In the genomic region with DNA sequence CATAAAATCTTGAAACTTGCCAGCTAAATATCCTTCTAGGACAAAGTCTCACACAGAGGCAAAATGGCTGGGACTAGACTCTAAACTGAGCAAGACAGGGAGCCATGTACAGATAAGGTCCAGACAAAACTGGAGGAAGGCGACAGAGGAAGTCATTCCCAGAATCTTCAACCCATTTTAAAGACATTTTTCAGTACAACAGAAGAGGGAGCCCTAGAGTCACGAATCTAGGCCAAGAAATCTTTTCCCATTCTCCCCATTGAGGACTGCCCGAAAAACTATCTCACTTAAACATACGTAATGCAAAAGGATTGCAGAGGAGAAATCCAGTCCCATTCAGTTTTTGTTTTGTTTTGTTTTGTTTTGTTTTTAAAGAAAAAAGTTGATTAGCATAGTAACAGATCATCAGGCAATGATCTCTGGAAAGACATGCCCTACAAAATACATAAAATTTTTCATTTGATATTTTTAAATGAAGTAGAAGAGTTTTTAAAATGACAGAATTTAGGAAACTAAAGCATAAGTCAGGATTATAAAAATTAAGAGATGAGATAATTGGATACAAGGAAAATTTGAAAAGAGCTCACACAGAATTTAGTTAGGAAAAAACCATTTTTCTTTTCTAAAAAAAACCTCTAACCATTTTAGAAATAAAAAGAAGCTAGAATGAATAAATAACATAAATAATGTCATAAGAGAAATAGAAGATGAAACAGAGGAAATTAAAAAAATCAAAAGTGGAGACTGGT, we compare ENCODE assay signal across 9 cellular contexts. TPM values are rescaled to one million over a fixed set of nuclear protein-coding genes. Genes with fewer than 3 reads are reported as not detected.
DNase-seq lines count a peak whose midpoint lies in the region; ATAC-seq and TF ChIP-seq lines count a peak whose summit lies in the region.
"Had no signal": no experiment of that assay in that cellular context is flagged by ENCODE, and none has a peak within 500 bp of the region (broad histone marks: within the 10 kb centered on the region; RNA-seq: fewer than 3 reads in every experiment).

No MANE protein-coding gene starts in this region.

- peaks cover 25% of the 10 kb centered on the region for H3K9me3 Mint-ChIP-seq in activated T-helper 1 cell treated with anti-CD3 and anti-CD28 coated beads, Interleukin-12 subunit alpha, Interleukin-12 subunit beta, Interleukin-2, Interleukin-4 antibody, amounts not matched to agents 30 ng/mL and 10 ng/mL and 1 ng/mL, durations not matched to agents 14 hours and 24 hours and 36 hours

- ATAC-seq in GM19035 (IDR thresholded peaks at IDR 0.05; ENCODE audit: unreplicated experiment), result no peak

- H3K27me3 Mint-ChIP-seq in activated T-helper 1 cell treated with anti-CD3 and anti-CD28 coated beads, Interleukin-12 subunit alpha, Interleukin-12 subunit beta, Interleukin-2, Interleukin-4 antibody, amounts not matched to agents 30 ng/mL and 10 ng/mL and 1 ng/mL, durations not matched to agents 14 hours and 24 hours and 36 hours (ENCODE audit: insufficient read depth), result peaks cover 7% of the 10 kb centered on the region

- TF ChIP-seq CTCF in right atrium auricular region (IDR thresholded peaks at IDR 0.05), result peak in 1 of 2 donors; percentile 33

- intact Hi-C loops in activated T-helper 1 cell treated with anti-CD3 and anti-CD28 coated beads, Interleukin-12 subunit alpha, Interleukin-12 subunit beta, Interleukin-2, Interleukin-4 antibody, amounts not matched to agents 30 ng/mL and 10 ng/mL and 1 ng/mL, durations not matched to agents 14 hours and 24 hours and 36 hours (cut with micrococcal nuclease), result loop anchor here (1.0 to 5.0 kb wide), 3 partner anchors 140 to 197 kb away; a partner anchor contains a TSS

- H3K36me3 Mint-ChIP-seq in activated T-helper 1 cell treated with anti-CD3 and anti-CD28 coated beads, Interleukin-12 subunit alpha, Interleukin-12 subunit beta, Interleukin-2, Interleukin-4 antibody, amounts not matched to agents 30 ng/mL and 10 ng/mL and 1 ng/mL, durations not matched to agents 14 hours and 24 hours and 36 hours (ENCODE audit: low read depth), result peaks cover 8% of the 10 kb centered on the region

- peak overlapping the region; percentile 88 for H3K27ac Mint-ChIP-seq in activated T-helper 1 cell treated with anti-CD3 and anti-CD28 coated beads, Interleukin-12 subunit alpha, Interleukin-12 subunit beta, Interleukin-2, Interleukin-4 antibody, amounts not matched to agents 30 ng/mL and 10 ng/mL and 1 ng/mL, durations not matched to agents 14 hours and 24 hours and 36 hours

- H3K4me1 ChIP-seq in right atrium auricular region, result no peaks in the 10 kb centered on the region

- no peak overlapping the region for H3K4me3 ChIP-seq in right atrium auricular region

- no peak overlapping the region for H3K4me3 Mint-ChIP-seq in activated T-helper 1 cell treated with anti-CD3 and anti-CD28 coated beads, Interleukin-12 subunit alpha, Interleukin-12 subunit beta, Interleukin-2, Interleukin-4 antibody, amounts not matched to agents 30 ng/mL and 10 ng/mL and 1 ng/mL, durations not matched to agents 14 hours and 24 hours and 36 hours
- H3K4me3 Mint-ChIP-seq: activated CD4-positive, alpha-beta memory T cell treated with anti-CD3 and anti-CD28 coated beads for 36 hours had no signal

- DNase-seq in EH (ENCODE audit: low read depth) (peak; percentile 68), HT-29 (ENCODE audit: low spot score) (peak; percentile 43), kidney tubule cell (ENCODE audit: low spot score) (peak; percentile 45), nucleus accumbens (lab: John Stamatoyannopoulos, UW) (no peak), right atrium auricular region (ENCODE audit: low spot score) (no peak)
- no peak for DNase-seq in activated T-helper 1 cell treated with anti-CD3 and anti-CD28 coated beads, Interleukin-12 subunit alpha, Interleukin-12 subunit beta, Interleukin-2, Interleukin-4 antibody, amounts not matched to agents 30 ng/mL and 10 ng/mL and 1 ng/mL, durations not matched to agents 14 hours and 24 hours and 36 hours (ENCODE audit: low spot score)
- no peak for DNase-seq in activated effector memory CD4-positive, alpha-beta T cell treated with Interleukin-2 at 50 U/mL for 16 hours
- DNase-seq: activated CD4-positive, alpha-beta memory T cell treated with anti-CD3 and anti-CD28 coated beads for 36 hours had no signal

- H3K36me3 ChIP-seq in right atrium auricular region, result no peaks in the 10 kb centered on the region

- H3K9me3 ChIP-seq in right atrium auricular region, result peaks cover 0 to 7% of the 10 kb centered on the region in 2 donors

- no peaks in the 10 kb centered on the region for H3K27me3 ChIP-seq in right atrium auricular region

- H3K27ac ChIP-seq in right atrium auricular region, result no peak overlapping the region

- peaks cover 44% of the 10 kb centered on the region for H3K4me1 Mint-ChIP-seq in activated T-helper 1 cell treated with anti-CD3 and anti-CD28 coated beads, Interleukin-12 subunit alpha, Interleukin-12 subunit beta, Interleukin-2, Interleukin-4 antibody, amounts not matched to agents 30 ng/mL and 10 ng/mL and 1 ng/mL, durations not matched to agents 14 hours and 24 hours and 36 hours (ENCODE audit: low read depth)

RNA-seq across cellular contexts. Expression of a gene that starts 16.9 kb away (rescaled TPM):
- total RNA-seq in HT-29 (2014; rRNA removed; shearing (Covaris generic)), result not detected in 2 replicates
- 100 and 103 TPM in 2 replicates for total RNA-seq in activated T-helper 1 cell treated with anti-CD3 and anti-CD28 coated beads, Interleukin-12 subunit alpha, Interleukin-12 subunit beta, Interleukin-2, Interleukin-4 antibody, amounts not matched to agents 30 ng/mL and 10 ng/mL and 1 ng/mL, durations not matched to agents 14 hours and 24 hours and 36 hours
- 1 to 10 TPM; 1.1 to 1.4 TPM for total RNA-seq in right atrium auricular region

RNA-seq across cellular contexts. Expression of a gene that starts 52.9 kb away (rescaled TPM):
- total RNA-seq in HT-29 (2014; rRNA removed; shearing (Covaris generic)), result 0.03 and 0.15 TPM in 2 replicates
- total RNA-seq in activated T-helper 1 cell treated with anti-CD3 and anti-CD28 coated beads, Interleukin-12 subunit alpha, Interleukin-12 subunit beta, Interleukin-2, Interleukin-4 antibody, amounts not matched to agents 30 ng/mL and 10 ng/mL and 1 ng/mL, durations not matched to agents 14 hours and 24 hours and 36 hours, result 0.21 and 0.37 TPM in 2 replicates
- total RNA-seq in right atrium auricular region, result not detected
- total RNA-seq: activated CD4-positive, alpha-beta memory T cell treated with anti-CD3 and anti-CD28 coated beads for 36 hours had no signal

Comparison
In these comparisons a context has a peak if more than half of its experiments do, and no peak if none do; other contexts are left out.
1. DNase-seq: peak in EH (single experiment), HT-29 (single experiment) and kidney tubule cell (single experiment); none in activated T-helper 1 cell treated with anti-CD3 and anti-CD28 coated beads, Interleukin-12 subunit alpha, Interleukin-12 subunit beta, Interleukin-2, Interleukin-4 antibody, amounts not matched to agents 30 ng/mL and 10 ng/mL and 1 ng/mL, durations not matched to agents 14 hours and 24 hours and 36 hours (single experiment), nucleus accumbens (0 of 56), activated effector memory CD4-positive, alpha-beta T cell treated with Interleukin-2 at 50 U/mL for 16 hours (single experiment) and right atrium auricular region (single experiment).
2. RNA of a gene that starts 16.9 kb away (total RNA-seq): 100 to 103 TPM in activated T-helper 1 cell treated with anti-CD3 and anti-CD28 coated beads, Interleukin-12 subunit alpha, Interleukin-12 subunit beta, Interleukin-2, Interleukin-4 antibody, amounts not matched to agents 30 ng/mL and 10 ng/mL and 1 ng/mL, durations not matched to agents 14 hours and 24 hours and 36 hours; 1.1 to 1.4 TPM in right atrium auricular region and not detected in HT-29; every median in the first group is over 10 times any median in the second.